In genomic region chr6:95576218-95576617, GRCh38 we compare ENCODE assay signal across 8 cellular contexts. TPM values are rescaled to one million over a fixed set of nuclear protein-coding genes. Genes with fewer than 3 reads are reported as not detected.
DNase-seq lines count a peak whose midpoint lies in the region; ATAC-seq and TF ChIP-seq lines count a peak whose summit lies in the region.

No MANE protein-coding gene starts in this region.

- H3K4me3 ChIP-seq in astrocyte of the spinal cord (ENCODE audit: low read depth, low read length) (peak overlapping the region; percentile 83), mononuclear cell (ENCODE audit: low read length) (peak overlapping the region; percentile 82)

- POLR2A ChIA-PET in HEK293T (lab: Yijun Ruan, JAX) = no interaction called here

- no peak for TF ChIP-seq CTCF in astrocyte of the spinal cord (IDR thresholded peaks at IDR 0.05; ENCODE audit: low read depth, low read length)

- ATAC-seq in HG03354 (IDR thresholded peaks at IDR 0.05; ENCODE audit: poor library complexity, severe bottlenecking, unreplicated experiment) (no peak), HG03280 (IDR thresholded peaks at IDR 0.05; ENCODE audit: unreplicated experiment) (no peak), HG02763 (IDR thresholded peaks at IDR 0.05; ENCODE audit: unreplicated experiment) (no peak)

- H3K4me1 ChIP-seq in mononuclear cell (ENCODE audit: insufficient read depth, low read length) = peaks cover 27% of the 10 kb centered on the region

- DNase-seq in ACHN (peak; percentile 5), HEK293T (ENCODE audit: extremely low spot score) (no peak), astrocyte of the spinal cord (ENCODE audit: low read depth, low spot score) (no peak), midbrain (lab: John Stamatoyannopoulos, UW) (no peak)

- no peaks in the 10 kb centered on the region for H3K9me3 ChIP-seq in mononuclear cell (ENCODE audit: low read depth, low read length)

- in situ Hi-C loops in ACHN (cut with HindIII; ENCODE audit: low pct_ligation_motif_present, low pct_unique_long_range_greater_than_20kb, low sequenced_read_pairs) = no loop called here
- in situ Hi-C loops in astrocyte of the spinal cord (cut with HindIII; ENCODE audit: low sequenced_read_pairs) = no loop called here

- CTCF ChIA-PET in HEK293T (lab: Yijun Ruan, JAX) = no interaction called here

- no peaks in the 10 kb centered on the region for H3K27me3 ChIP-seq in mononuclear cell (ENCODE audit: insufficient read depth, low read length)

TF ChIP-seq in HEK293T, 16 proteins besides CTCF, POLR2A, EP300 and RAD21:
- TF ChIP-seq L3MBTL2 (conservative IDR thresholded peaks at IDR 0.05) (no peak), ELF4 (IDR thresholded peaks at IDR 0.05) (no peak), PKNOX1 (IDR thresholded peaks at IDR 0.05) (peak; percentile 51)

RNA-seq across cellular contexts. Expression of gene MANEA, which starts 1.1 kb away (rescaled TPM):
- total RNA-seq in mononuclear cell = 5.5 TPM
